In genomic region chr4:184014301-184014700, GRCh38 we compare ENCODE assay signal across 19 cellular contexts.
"Had no signal": no experiment of that assay in that cellular context is flagged by ENCODE, and none has a peak within 500 bp of the region (broad histone marks: within the 10 kb centered on the region; RNA-seq: fewer than 3 reads in every experiment).

No MANE protein-coding gene starts in this region.

- ATAC-seq: Panc1 had no signal

- H3K27me3 ChIP-seq: MG63 had no signal

- H3K27ac ChIP-seq: HL-60, RWPE1 had no signal

- DNase-seq: KBM-7, MG63, NCI-H1092, NCI-H1105 treated with DMSO at 0.1 percent for 48 hours, NCI-H1417 treated with DMSO at 0.1 percent for 48 hours, NCI-H146, NCI-H1694 treated with DMSO at 0.1 percent for 48 hours, NCI-H1930, NCI-H2081, NCI-H2107, NCI-H2227 treated with DMSO at 0.1 percent for 48 hours, NCI-H524 treated with DMSO at 0.1 percent for 48 hours, NCI-H69, NCI-H774, SHP77, SW 1271 had no signal

- H3K4me3 ChIP-seq: MG63 had no signal
